Comparison of ENCODE assay signal across 15 cellular contexts in genomic region chr17:29078183-29079045, GRCh38. TPM values are rescaled to one million over a fixed set of nuclear protein-coding genes. Genes with fewer than 3 reads are reported as not detected.
DNase-seq lines count a peak whose midpoint lies in the region; ATAC-seq and TF ChIP-seq lines count a peak whose summit lies in the region.
"Had no signal": no experiment of that assay in that cellular context is flagged by ENCODE, and none has a peak within 500 bp of the region (broad histone marks: within the 10 kb centered on the region; RNA-seq: fewer than 3 reads in every experiment).

No MANE protein-coding gene starts in this region.

- no peaks in the 10 kb centered on the region for H3K9me3 Mint-ChIP-seq in brain
- no peaks in the 10 kb centered on the region for H3K9me3 Mint-ChIP-seq in HFFc6

- H3K27ac Mint-ChIP-seq in brain = peak overlapping the region in 3 of 5 experiments; percentile 64 to 71 (median 66)
- H3K27ac Mint-ChIP-seq in HFFc6 = no peak overlapping the region

- no peak overlapping the region for H2BK5ac ChIP-seq in IMR-90 (ENCODE audit: low read depth, low read length, poor library complexity, severe bottlenecking)

- H3K9ac ChIP-seq in IMR-90 (ENCODE audit: low read depth, low read length) = no peak overlapping the region

- no peak overlapping the region for H4K91ac ChIP-seq in IMR-90 (ENCODE audit: insufficient read depth, low read depth, low read length)

- no peak overlapping the region for H3K14ac ChIP-seq in IMR-90 (replicated peaks; ENCODE audit: low read depth, low read length)

- CTCF ChIA-PET in IMR-90 (lab: Yijun Ruan, JAX) = interaction anchor here (1.1 kb wide), 1 partner anchor 113 kb away, joined by 3 read pairs; no protein-coding TSS in a partner anchor

- no peak overlapping the region for H3K4me2 ChIP-seq in IMR-90 (ENCODE audit: low read depth, low read length)
- H3K4me2 ChIP-seq: hepatocyte had no signal

- BruUV-seq in IMR-90 (replicated peaks; lab: Mats Ljungman, UMichigan) = no TSS peak

- 88% methylated on average over 6 of the region's 9 CpGs; no CpG with 5 or more reads in 1 of the 2 experiments for WGBS in IMR-90 (ENCODE audit: extremely low coverage in 2 of 2, insufficient read length in 1 of 2), 2 experiments

- no peak overlapping the region for H4K5ac ChIP-seq in IMR-90 (ENCODE audit: low read depth, low read length)

- H2AFZ ChIP-seq in IMR-90 (replicated peaks; ENCODE audit: low read length, poor library complexity) = no peak overlapping the region
- H2AFZ ChIP-seq: hepatocyte had no signal

- intact Hi-C loops in IMR-90 (cut with micrococcal nuclease) = no loop called here

- dilution Hi-C loops in IMR-90 (cut with HindIII; ENCODE audit: low sequenced_read_pairs, unreplicated experiment) = no loop called here

- no peak overlapping the region for H3K27ac ChIP-seq in IMR-90 (ENCODE audit: insufficient read depth, low read length)
- H3K27ac ChIP-seq: coronary artery, hepatocyte, upper lobe of right lung had no signal

- H3K9me1 ChIP-seq in IMR-90 (ENCODE audit: insufficient read depth, low read length) = peaks cover 6% of the 10 kb centered on the region; the same call in 1 of the 2 replicates

- H2BK20ac ChIP-seq in IMR-90 (ENCODE audit: low read depth, low read length) = no peak overlapping the region

- no peak overlapping the region for H3K4me3 Mint-ChIP-seq in brain
- H3K4me3 Mint-ChIP-seq in HFFc6 = no peak overlapping the region

- no peak overlapping the region for H2BK15ac ChIP-seq in IMR-90 (ENCODE audit: low read depth, low read length)

- H3K4me1 Mint-ChIP-seq in brain = peaks cover 44% of the 10 kb centered on the region
- no peaks in the 10 kb centered on the region for H3K4me1 Mint-ChIP-seq in HFFc6 (ENCODE audit: low read depth)

- no peak overlapping the region for H3K56ac ChIP-seq in IMR-90 (ENCODE audit: extremely low read depth, insufficient read depth, low read length)

- H3K23ac ChIP-seq in IMR-90 (ENCODE audit: low read depth, low read length) = no peak overlapping the region

- H4K8ac ChIP-seq in IMR-90 (ENCODE audit: low read depth in 2 of 2, low read length in 2 of 2) = no peak overlapping the region

- in situ Hi-C loops in IMR-90 (cut with MboI; ENCODE audit: low sequenced_read_pairs) = no loop called here

- H3K27me3 Mint-ChIP-seq in brain (peaks cover 2% of the 10 kb centered on the region), HFFc6 (ENCODE audit: insufficient read depth) (peaks cover 5% of the 10 kb centered on the region)

- no peak for ATAC-seq in IMR-90 (ENCODE audit: low read depth)
- no peak for ATAC-seq in GM21367 (IDR thresholded peaks at IDR 0.05; ENCODE audit: unreplicated experiment)
- ATAC-seq: upper lobe of right lung had no signal

- TF ChIP-seq POLR2A in IMR-90 (IDR thresholded peaks at IDR 0.05; ENCODE audit: low read depth, low read length) = no peak

- H2AK9ac ChIP-seq in IMR-90 (replicated peaks; ENCODE audit: low read depth, low read length, poor library complexity) = no peak overlapping the region

- H2AK5ac ChIP-seq in IMR-90 (ENCODE audit: low read depth, low read length) = no peak overlapping the region

- no peaks in the 10 kb centered on the region for H3K27me3 ChIP-seq in IMR-90 (ENCODE audit: control insufficient read depth, insufficient read depth, low read length)
- H3K27me3 ChIP-seq: hepatocyte, upper lobe of right lung had no signal

- H3K4me1 ChIP-seq in IMR-90 (ENCODE audit: control insufficient read depth, insufficient read depth, low read length) = no peaks in the 10 kb centered on the region
- H3K4me1 ChIP-seq: upper lobe of right lung had no signal

- H3K36me3 Mint-ChIP-seq in brain (peaks cover 38% of the 10 kb centered on the region), HFFc6 (ENCODE audit: low read depth) (no peaks in the 10 kb centered on the region; the same call in 1 of the 2 replicates)

- TF ChIP-seq CTCF in IMR-90 (conservative IDR thresholded peaks at IDR 0.05; ENCODE audit: low read depth, low read length) (no peak), brain (conservative IDR thresholded peaks at IDR 0.05) (no peak), HFFc6 (IDR thresholded peaks at IDR 0.05) (no peak)

- DNase-seq in COR-L47 (lab: John Stamatoyannopoulos, UW) = peak; percentile 92
- DNase-seq in IMR-90 = peak; percentile 15
- peak; percentile 92 for DNase-seq in kidney glomerular epithelial cell (lab: John Stamatoyannopoulos, UW)
- no peak for DNase-seq in hepatic stellate cell (ENCODE audit: low spot score)
- no peak for DNase-seq in HFFc6
- no peak for DNase-seq in LoVo (ENCODE audit: low spot score)
- DNase-seq: midbrain, NCI-H187, retina, SIG-M5 had no signal

- no peak overlapping the region for H3K18ac ChIP-seq in IMR-90 (ENCODE audit: low read depth, low read length)

- H3K36me3 ChIP-seq in IMR-90 (ENCODE audit: control insufficient read depth, insufficient read depth, low read length) = peaks cover 43% of the 10 kb centered on the region

- H3K4ac ChIP-seq in IMR-90 (ENCODE audit: low read depth, low read length) = no peak overlapping the region

- POLR2A ChIA-PET in IMR-90 (lab: Charles Lee; ENCODE audit: unreplicated experiment) = no interaction called here

- no peaks in the 10 kb centered on the region; the same call in 1 of the 2 replicates for H4K20me1 ChIP-seq in IMR-90 (ENCODE audit: insufficient read depth, low read length)

- TF ChIP-seq RAD21 in IMR-90 (IDR thresholded peaks at IDR 0.05; ENCODE audit: low read length) = no peak

- H3K9me3 ChIP-seq in IMR-90 (ENCODE audit: control insufficient read depth, insufficient read depth, low read length) = no peaks in the 10 kb centered on the region
- H3K9me3 ChIP-seq: upper lobe of right lung had no signal

- no peak overlapping the region for H3K4me3 ChIP-seq in IMR-90 (ENCODE audit: insufficient read depth, low read depth, low read length)
- H3K4me3 ChIP-seq: coronary artery, hepatocyte, upper lobe of right lung had no signal

- no peaks in the 10 kb centered on the region for H3K79me1 ChIP-seq in IMR-90 (ENCODE audit: low read depth in 1 of 2, low read length in 2 of 2)

- no peak overlapping the region for H2BK120ac ChIP-seq in IMR-90 (ENCODE audit: low read depth, low read length)

TF ChIP-seq in IMR-90, 13 proteins besides CTCF, POLR2A, EP300 and RAD21:
- TF ChIP-seq CEBPB (IDR thresholded peaks at IDR 0.05; ENCODE audit: low read depth, low read length) = no peak
- TF ChIP-seq MXI1 (IDR thresholded peaks at IDR 0.05; ENCODE audit: borderline replicate concordance, low read depth, low read length) = no peak
- TF ChIP-seq MAFK (IDR thresholded peaks at IDR 0.05; ENCODE audit: low read depth, low read length) = no peak
- TF ChIP-seq SMC3 (IDR thresholded peaks at IDR 0.05; ENCODE audit: low read depth, low read length) = no peak
- TF ChIP-seq FOS (IDR thresholded peaks at IDR 0.05; ENCODE audit: low read depth, low read length) = no peak
- TF ChIP-seq BHLHE40 (IDR thresholded peaks at IDR 0.05; ENCODE audit: low read depth, low read length) = no peak
- no peak for TF ChIP-seq RFX5 (IDR thresholded peaks at IDR 0.05; ENCODE audit: low read depth, low read length)
- no peak for TF ChIP-seq USF2 (IDR thresholded peaks at IDR 0.05; ENCODE audit: low read depth, low read length)
- no peak for TF ChIP-seq RCOR1 (IDR thresholded peaks at IDR 0.05; ENCODE audit: insufficient replicate concordance, low read length)
- no peak for TF ChIP-seq MAZ (IDR thresholded peaks at IDR 0.05; ENCODE audit: borderline replicate concordance, low read depth, low read length)

RNA-seq across cellular contexts. Expression of gene PIPOX, which starts 35.5 kb away (rescaled TPM):
- 1.1 and 1.3 TPM in 2 replicates for total RNA-seq in IMR-90 (2012; rRNA removed)
- polyA plus RNA-seq in IMR-90 (2012; rRNA removed) (0.11 and 0.43 TPM in 2 replicates), brain (ENCODE audit: insufficient read depth, low read depth, low replicate concordance) (12.4 TPM)
- polyA plus RNA-seq in IMR-90 (2012; cell fraction: cytosol; rRNA removed) = 0.11 and 0.62 TPM in 2 replicates
- polyA plus RNA-seq in IMR-90 (2012; cell fraction: nucleus; rRNA removed; ENCODE audit: low replicate concordance) = 0.59 and 1.4 TPM in 2 replicates
- under 1 TPM; 0.17 to 0.73 (median 0.44) TPM for total RNA-seq in HFFc6 (2021; fragmentation: NEBNext Ultra II Directional; extraction: Animal tissue kit (Norgen Biotek cat#: 25700))

Comparison
In these comparisons a context has a peak if more than half of its experiments do, and no peak if none do; other contexts are left out.
1. DNase-seq: peak in COR-L47 (single experiment), IMR-90 (single experiment) and kidney glomerular epithelial cell (single experiment); none in hepatic stellate cell (single experiment), HFFc6 (single experiment) and LoVo (single experiment).